Comparison of ENCODE assay signal across 10 cellular contexts in the genomic region with DNA sequence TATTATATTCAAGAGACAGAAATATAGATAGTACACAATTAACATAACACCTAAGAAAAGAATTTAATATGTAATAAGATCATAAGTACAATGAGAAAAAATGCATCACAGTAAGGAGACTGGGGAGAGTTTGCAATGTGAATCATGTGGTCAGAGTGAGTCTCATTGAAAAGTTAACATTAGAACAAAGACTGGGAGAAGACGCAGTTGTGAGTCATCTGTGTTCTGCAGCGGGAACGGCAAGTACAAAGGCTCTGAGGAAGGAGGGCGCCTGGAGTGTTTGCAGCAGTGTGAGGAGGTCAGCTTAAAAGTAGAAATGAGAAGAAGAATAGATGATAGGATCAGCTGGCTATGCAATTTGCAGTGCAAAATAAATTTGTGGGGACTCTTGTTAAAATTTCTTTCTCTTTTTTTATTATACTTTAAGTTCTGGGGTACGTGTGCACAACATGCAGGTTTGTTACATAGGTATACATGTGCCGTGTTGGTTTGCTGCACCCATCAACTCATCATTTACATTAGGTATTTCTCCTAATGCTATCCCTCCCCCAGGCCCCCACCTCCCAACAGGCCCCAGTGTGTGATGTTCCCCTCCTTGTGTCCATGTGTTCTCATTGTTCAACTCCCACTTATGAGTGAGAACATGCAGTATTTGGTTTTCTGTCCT. TPM values are rescaled to one million over a fixed set of nuclear protein-coding genes. Genes with fewer than 3 reads are reported as not detected.
DNase-seq lines count a peak whose midpoint lies in the region; ATAC-seq and TF ChIP-seq lines count a peak whose summit lies in the region.
"Not testable (repeated sequence)": the region's sequence is repeated elsewhere in the genome, so short reads cannot be mapped to it uniquely, and the experiment has no call there.
"Had no signal": no experiment of that assay in that cellular context is flagged by ENCODE, and none has a peak within 500 bp of the region (broad histone marks: within the 10 kb centered on the region; RNA-seq: fewer than 3 reads in every experiment).

No MANE protein-coding gene starts in this region.

- ATAC-seq in GM21423 (IDR thresholded peaks at IDR 0.05; ENCODE audit: unreplicated experiment), result peak; percentile 44
- ATAC-seq in HG03460 (IDR thresholded peaks at IDR 0.05; ENCODE audit: unreplicated experiment), result peak; percentile 48
- ATAC-seq in esophagus mucosa, result peak; percentile 98

- POLR2A ChIA-PET in CD4-positive, alpha-beta memory T cell (lab: Charles Lee; ENCODE audit: partially characterized antibody); SK-N-SH (lab: Yijun Ruan, JAX): not testable (repeated sequence)

- H3K27me3 Mint-ChIP-seq in CD4-positive, alpha-beta memory T cell; activated T-helper 2 cell treated with anti-CD3 and anti-CD28 coated beads, Interferon-gamma antibody, Interleukin-2, Interleukin-4, amounts not matched to agents 10 μg/mL and 5 μg/mL and 100 μg/mL, durations not matched to agents 14 hours and 24 hours and 36 hours (ENCODE audit: low read depth): not testable (repeated sequence)

- peaks cover 17 to 30% (median 22%) of the 10 kb centered on the region in 4 donors for H3K4me1 Mint-ChIP-seq in CD4-positive, alpha-beta memory T cell
- H3K4me1 Mint-ChIP-seq in activated T-helper 2 cell treated with anti-CD3 and anti-CD28 coated beads, Interferon-gamma antibody, Interleukin-2, Interleukin-4, amounts not matched to agents 10 μg/mL and 5 μg/mL and 100 μg/mL, durations not matched to agents 14 hours and 24 hours and 36 hours (ENCODE audit: low read depth), result peaks cover 38% of the 10 kb centered on the region

- H3K4me3 ChIP-seq in CD4-positive, alpha-beta memory T cell (ENCODE audit: low read length in 2 of 2), result not testable (repeated sequence)
- peak overlapping the region in 1 of 2 experiments; percentile 20; a peak in 1 of 4 replicates for H3K4me3 ChIP-seq in SK-N-SH (ENCODE audit: low read depth in 2 of 2, low read length in 1 of 2)

- CTCF ChIA-PET in CD4-positive, alpha-beta memory T cell (lab: Charles Lee; ENCODE audit: partially characterized antibody); SK-N-SH (lab: Yijun Ruan, JAX): not testable (repeated sequence)

- peak in 1 of 5 donors; percentile 72 for DNase-seq in CD4-positive, alpha-beta memory T cell
- not testable (repeated sequence) for DNase-seq in SK-N-SH; activated T-helper 2 cell treated with anti-CD3 and anti-CD28 coated beads, Interferon-gamma antibody, Interleukin-2, Interleukin-4, amounts not matched to agents 10 μg/mL and 5 μg/mL and 100 μg/mL, durations not matched to agents 14 hours and 24 hours and 36 hours (ENCODE audit: low spot score)
- peak; percentile 36 for DNase-seq in midbrain (lab: John Stamatoyannopoulos, UW)
- DNase-seq in stimulated activated CD4-positive, alpha-beta T cell treated with anti-CD3 and anti-CD28 coated beads, Interleukin-4, amount 100 ng/mL, for 4 hours, result peak; percentile 31 to 66

- not testable (repeated sequence) for H3K27ac ChIP-seq in CD4-positive, alpha-beta memory T cell (ENCODE audit: low read depth, low read length)
- peak overlapping the region; percentile 96 to 99 for H3K27ac ChIP-seq in SK-N-SH (ENCODE audit: low read depth in 2 of 2, low read length in 1 of 2)

- H3K9me2 ChIP-seq in SK-N-SH, result not testable (repeated sequence)

- not testable (repeated sequence) for TF ChIP-seq RAD21 in SK-N-SH (IDR thresholded peaks at IDR 0.05; ENCODE audit: low read length)

- intact Hi-C loops in CD4-positive, alpha-beta memory T cell (cut with micrococcal nuclease), result not testable (repeated sequence)
- intact Hi-C loops in activated T-helper 2 cell treated with anti-CD3 and anti-CD28 coated beads, Interferon-gamma antibody, Interleukin-2, Interleukin-4, amounts not matched to agents 10 μg/mL and 5 μg/mL and 100 μg/mL, durations not matched to agents 14 hours and 24 hours and 36 hours (cut with micrococcal nuclease), result loop anchor here (1.0 to 10.0 kb wide), 4 partner anchors 14 to 1174 kb away; partner anchors contain the start of gene RGS2

- H3K9me3 Mint-ChIP-seq in CD4-positive, alpha-beta memory T cell; activated T-helper 2 cell treated with anti-CD3 and anti-CD28 coated beads, Interferon-gamma antibody, Interleukin-2, Interleukin-4, amounts not matched to agents 10 μg/mL and 5 μg/mL and 100 μg/mL, durations not matched to agents 14 hours and 24 hours and 36 hours: not testable (repeated sequence)

- not testable (repeated sequence) for TF ChIP-seq CTCF in SK-N-SH (IDR thresholded peaks at IDR 0.05)

- H4K20me1 ChIP-seq in SK-N-SH (ENCODE audit: insufficient read depth), result not testable (repeated sequence)

- H3K9me3 ChIP-seq in CD4-positive, alpha-beta memory T cell (ENCODE audit: control insufficient read depth in 1 of 2, low read length in 2 of 2); SK-N-SH: not testable (repeated sequence)

- peak overlapping the region in 3 of 8 donors; percentile 1 to 51 (median 9) for H3K4me3 Mint-ChIP-seq in CD4-positive, alpha-beta memory T cell
- H3K4me3 Mint-ChIP-seq in activated T-helper 2 cell treated with anti-CD3 and anti-CD28 coated beads, Interferon-gamma antibody, Interleukin-2, Interleukin-4, amounts not matched to agents 10 μg/mL and 5 μg/mL and 100 μg/mL, durations not matched to agents 14 hours and 24 hours and 36 hours (ENCODE audit: low read depth), result not testable (repeated sequence)

- 30% methylated on average over 6 of the region's 6 CpGs for WGBS in SK-N-SH (ENCODE audit: low lambda C conversion rate)

- H3K9ac ChIP-seq in SK-N-SH, result peak overlapping the region; percentile 95

- H3K4me2 ChIP-seq in SK-N-SH, result peak overlapping the region; percentile 74

- H2AFZ ChIP-seq in SK-N-SH (ENCODE audit: low read depth), result not testable (repeated sequence)

- H3K36me3 ChIP-seq in CD4-positive, alpha-beta memory T cell (ENCODE audit: insufficient read depth, low read length), result not testable (repeated sequence)
- peaks cover 0 to 13% of the 10 kb centered on the region in 2 experiments for H3K36me3 ChIP-seq in SK-N-SH (replicated peaks in 1 of 2; ENCODE audit: control insufficient read depth in 1 of 2, insufficient read depth in 2 of 2, low read length in 1 of 2)

- not testable (repeated sequence) for H3K27me3 ChIP-seq in CD4-positive, alpha-beta memory T cell (ENCODE audit: insufficient read depth, low read length); SK-N-SH (ENCODE audit: insufficient read depth)

- peak in 1 of 2 experiments; percentile 35; a peak in 1 of 4 replicates for TF ChIP-seq EP300 in SK-N-SH (IDR thresholded peaks at IDR 0.05; ENCODE audit: borderline replicate concordance in 1 of 2, low read depth in 1 of 2, low read length in 1 of 2)

- H3K27ac Mint-ChIP-seq in CD4-positive, alpha-beta memory T cell, result peak overlapping the region in 4 of 7 donors; percentile 0 to 64 (median 7)
- peak overlapping the region; percentile 10 for H3K27ac Mint-ChIP-seq in activated T-helper 2 cell treated with anti-CD3 and anti-CD28 coated beads, Interferon-gamma antibody, Interleukin-2, Interleukin-4, amounts not matched to agents 10 μg/mL and 5 μg/mL and 100 μg/mL, durations not matched to agents 14 hours and 24 hours and 36 hours

- H3K36me3 Mint-ChIP-seq in CD4-positive, alpha-beta memory T cell; activated T-helper 2 cell treated with anti-CD3 and anti-CD28 coated beads, Interferon-gamma antibody, Interleukin-2, Interleukin-4, amounts not matched to agents 10 μg/mL and 5 μg/mL and 100 μg/mL, durations not matched to agents 14 hours and 24 hours and 36 hours (ENCODE audit: low read depth): not testable (repeated sequence)

- peaks cover 61% of the 10 kb centered on the region for H3K79me2 ChIP-seq in SK-N-SH (ENCODE audit: insufficient read depth)

- H3K4me1 ChIP-seq in CD4-positive, alpha-beta memory T cell (ENCODE audit: insufficient read depth, low read length), result peaks cover 18% of the 10 kb centered on the region
- peaks cover 0 to 31% of the 10 kb centered on the region in 2 experiments for H3K4me1 ChIP-seq in SK-N-SH (ENCODE audit: control insufficient read depth in 1 of 2, insufficient read depth in 2 of 2, low read depth in 1 of 2, low read length in 1 of 2)

- H3F3A ChIP-seq in SK-N-SH (replicated peaks; ENCODE audit: insufficient read depth), result peaks cover 49% of the 10 kb centered on the region

TF ChIP-seq in SK-N-SH, 30 proteins besides CTCF, POLR2A, EP300 and RAD21 (continues in another document):
- 0 out of 2 replicates have a peak, but pooled peaks have one; percentile 1 for TF ChIP-seq RXRA (IDR thresholded peaks at IDR 0.05; ENCODE audit: borderline replicate concordance, low read depth)
- TF ChIP-seq, protein P1, sequence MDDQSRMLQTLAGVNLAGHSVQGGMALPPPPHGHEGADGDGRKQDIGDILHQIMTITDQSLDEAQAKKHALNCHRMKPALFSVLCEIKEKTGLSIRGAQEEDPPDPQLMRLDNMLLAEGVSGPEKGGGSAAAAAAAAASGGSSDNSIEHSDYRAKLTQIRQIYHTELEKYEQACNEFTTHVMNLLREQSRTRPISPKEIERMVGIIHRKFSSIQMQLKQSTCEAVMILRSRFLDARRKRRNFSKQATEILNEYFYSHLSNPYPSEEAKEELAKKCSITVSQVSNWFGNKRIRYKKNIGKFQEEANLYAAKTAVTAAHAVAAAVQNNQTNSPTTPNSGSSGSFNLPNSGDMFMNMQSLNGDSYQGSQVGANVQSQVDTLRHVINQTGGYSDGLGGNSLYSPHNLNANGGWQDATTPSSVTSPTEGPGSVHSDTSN (IDR thresholded peaks at IDR 0.05), result peak; percentile 22
- peak; percentile 51; the same call in 1 of the 2 replicates for TF ChIP-seq USF1 (IDR thresholded peaks at IDR 0.05; ENCODE audit: borderline replicate concordance, low read depth)
- TF ChIP-seq FOSL2 (IDR thresholded peaks at IDR 0.05; ENCODE audit: borderline replicate concordance, low read depth), result peak; percentile 93
- peak; percentile 55; the same call in 1 of the 2 replicates for TF ChIP-seq POLR2AphosphoS5 (IDR thresholded peaks at IDR 0.05; ENCODE audit: low read depth, low read length)
- TF ChIP-seq JUND (IDR thresholded peaks at IDR 0.05), result peak; percentile 85

RNA-seq across cellular contexts. Expression of gene RGS1, which starts 44.4 kb away (rescaled TPM):
- 10 to 100 TPM in 1 of 2 experiments, 1 to 10 TPM in 1; 9.9 to 12.0 TPM for total RNA-seq in CD4-positive, alpha-beta memory T cell
- 100 to 1,000 TPM in 1 of 2 donors, 10 to 100 TPM in 1; 17.7 to 120 TPM for polyA plus RNA-seq in CD4-positive, alpha-beta memory T cell
- polyA plus RNA-seq in SK-N-SH (2012; rRNA removed), result 0.05 and 0.12 TPM in 2 replicates
- 0.07 and 0.18 TPM in 2 replicates for polyA plus RNA-seq in SK-N-SH (2012; cell fraction: cytosol; rRNA removed)
- polyA plus RNA-seq in SK-N-SH (2012; cell fraction: nucleus; rRNA removed), result 0.11 and 0.24 TPM in 2 replicates
- 4.2 and 4.3 TPM in 2 replicates for total RNA-seq in activated T-helper 2 cell treated with anti-CD3 and anti-CD28 coated beads, Interferon-gamma antibody, Interleukin-2, Interleukin-4, amounts not matched to agents 10 μg/mL and 5 μg/mL and 100 μg/mL, durations not matched to agents 14 hours and 24 hours and 36 hours
- total RNA-seq in esophagus mucosa, result 1.7 TPM
- total RNA-seq: dermis microvascular lymphatic vessel endothelial cell, GM23338 had no signal
- polyA plus RNA-seq: GM23338 had no signal

Comparison
In these comparisons a context has a peak if more than half of its experiments do, and no peak if none do; other contexts are left out.
1. ATAC-seq: peak in every context shown above with its lines; median percentile 98 in esophagus mucosa; 48 in HG03460; 44 in GM21423.